8 cellular contexts compared by ENCODE assay signal in the genomic region with DNA sequence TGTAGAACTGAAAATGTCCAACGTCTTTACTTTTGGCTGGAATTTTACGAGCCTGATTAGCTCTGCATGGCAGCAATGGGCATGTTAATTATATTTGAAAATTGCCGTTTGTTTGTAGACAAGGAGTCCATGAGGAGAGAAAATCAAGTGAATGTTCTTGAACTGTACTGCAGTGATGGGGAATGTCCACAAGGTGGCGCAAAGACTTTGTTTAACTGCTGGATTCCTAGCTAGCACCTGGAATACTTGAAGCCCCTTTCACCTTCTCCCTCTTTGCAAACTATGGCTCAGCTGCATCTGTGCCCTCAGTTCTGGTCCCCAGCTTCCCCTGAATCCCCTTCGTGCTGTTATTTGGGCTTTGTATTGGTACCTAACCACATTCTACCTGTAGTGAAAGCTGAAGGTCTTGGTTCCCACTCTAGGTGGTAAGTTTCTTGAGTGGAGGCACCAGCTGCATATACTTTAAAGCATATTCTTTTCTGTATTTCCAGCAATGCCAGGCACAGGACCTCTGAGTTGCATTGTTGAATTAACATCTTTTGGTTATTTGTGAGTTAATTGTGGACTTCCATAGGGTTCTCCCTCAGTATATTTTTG. TPM values are rescaled to one million over a fixed set of nuclear protein-coding genes. Genes with fewer than 3 reads are reported as not detected.
DNase-seq lines count a peak whose midpoint lies in the region; ATAC-seq, FAIRE-seq and TF ChIP-seq lines count a peak whose summit lies in the region.

No MANE protein-coding gene starts in this region.

- no peak overlapping the region for H3K27ac Mint-ChIP-seq in activated T-helper 1 cell treated with anti-CD3 and anti-CD28 coated beads, Interleukin-12 subunit alpha, Interleukin-12 subunit beta, Interleukin-2, Interleukin-4 antibody, amounts not matched to agents 30 ng/mL and 10 ng/mL and 1 ng/mL, durations not matched to agents 14 hours and 24 hours and 36 hours
- H3K27ac Mint-ChIP-seq in type B pancreatic cell = no peak overlapping the region

- no peak for FAIRE-seq in RCC 7860 (lab: Jason Lieb, UNC)

- ATAC-seq in GM18498 (IDR thresholded peaks at IDR 0.05; ENCODE audit: unreplicated experiment) = no peak

- intact Hi-C loops in activated T-helper 1 cell treated with anti-CD3 and anti-CD28 coated beads, Interleukin-12 subunit alpha, Interleukin-12 subunit beta, Interleukin-2, Interleukin-4 antibody, amounts not matched to agents 30 ng/mL and 10 ng/mL and 1 ng/mL, durations not matched to agents 14 hours and 24 hours and 36 hours (cut with micrococcal nuclease) = loop anchor here (1.0 kb wide), 6 partner anchors 25 to 479 kb away; a partner anchor contains a TSS

- no peaks in the 10 kb centered on the region for H3K27me3 Mint-ChIP-seq in activated T-helper 1 cell treated with anti-CD3 and anti-CD28 coated beads, Interleukin-12 subunit alpha, Interleukin-12 subunit beta, Interleukin-2, Interleukin-4 antibody, amounts not matched to agents 30 ng/mL and 10 ng/mL and 1 ng/mL, durations not matched to agents 14 hours and 24 hours and 36 hours (ENCODE audit: insufficient read depth)
- no peaks in the 10 kb centered on the region for H3K27me3 Mint-ChIP-seq in type B pancreatic cell

- DNase-seq in GM13976 (ENCODE audit: low spot score) = peak; percentile 73
- DNase-seq in Kasumi-1 (lab: John Stamatoyannopoulos, UW) = peak; percentile 61 to 75
- peak; percentile 24 for DNase-seq in RCC 7860 (ENCODE audit: low spot score)
- DNase-seq in activated T-helper 1 cell treated with anti-CD3 and anti-CD28 coated beads, Interleukin-12 subunit alpha, Interleukin-12 subunit beta, Interleukin-2, Interleukin-4 antibody, amounts not matched to agents 30 ng/mL and 10 ng/mL and 1 ng/mL, durations not matched to agents 14 hours and 24 hours and 36 hours (ENCODE audit: low spot score) = peak; percentile 37
- DNase-seq in fibroblast of villous mesenchyme (ENCODE audit: low read depth) = peak; percentile 74
- peak in 40 of 56 donors; percentile 3 to 80 (median 31) for DNase-seq in nucleus accumbens (lab: John Stamatoyannopoulos, UW)
- DNase-seq in type B pancreatic cell (ENCODE audit: extremely low spot score, unreplicated experiment) = no peak

- peak; percentile 89 for TF ChIP-seq CTCF in GM13976 (IDR thresholded peaks at IDR 0.05; ENCODE audit: borderline replicate concordance, control extremely low read depth, extremely low read depth, insufficient read depth, missing control alignments)
- TF ChIP-seq CTCF in fibroblast of villous mesenchyme (IDR thresholded peaks at IDR 0.05; ENCODE audit: insufficient read depth, low read depth, low read length) = peak; percentile 90
- TF ChIP-seq CTCF in type B pancreatic cell (conservative IDR thresholded peaks at IDR 0.05) = peak; percentile 94

- H3K4me1 Mint-ChIP-seq in activated T-helper 1 cell treated with anti-CD3 and anti-CD28 coated beads, Interleukin-12 subunit alpha, Interleukin-12 subunit beta, Interleukin-2, Interleukin-4 antibody, amounts not matched to agents 30 ng/mL and 10 ng/mL and 1 ng/mL, durations not matched to agents 14 hours and 24 hours and 36 hours (ENCODE audit: low read depth) = peaks cover 33% of the 10 kb centered on the region
- H3K4me1 Mint-ChIP-seq in type B pancreatic cell (ENCODE audit: unreplicated experiment) = peaks cover 6% of the 10 kb centered on the region

- H3K4me3 Mint-ChIP-seq in activated T-helper 1 cell treated with anti-CD3 and anti-CD28 coated beads, Interleukin-12 subunit alpha, Interleukin-12 subunit beta, Interleukin-2, Interleukin-4 antibody, amounts not matched to agents 30 ng/mL and 10 ng/mL and 1 ng/mL, durations not matched to agents 14 hours and 24 hours and 36 hours = no peak overlapping the region
- H3K4me3 Mint-ChIP-seq in type B pancreatic cell = no peak overlapping the region

- in situ Hi-C loops in GM13976 (cut with MboI; ENCODE audit: low sequenced_read_pairs, unreplicated experiment) = no loop called here

- H3K4me3 ChIP-seq in fibroblast of villous mesenchyme (ENCODE audit: low read depth, low read length) = no peak overlapping the region

- no peaks in the 10 kb centered on the region for H3K9me3 Mint-ChIP-seq in activated T-helper 1 cell treated with anti-CD3 and anti-CD28 coated beads, Interleukin-12 subunit alpha, Interleukin-12 subunit beta, Interleukin-2, Interleukin-4 antibody, amounts not matched to agents 30 ng/mL and 10 ng/mL and 1 ng/mL, durations not matched to agents 14 hours and 24 hours and 36 hours
- H3K9me3 Mint-ChIP-seq in type B pancreatic cell = no peaks in the 10 kb centered on the region

- H3K36me3 Mint-ChIP-seq in activated T-helper 1 cell treated with anti-CD3 and anti-CD28 coated beads, Interleukin-12 subunit alpha, Interleukin-12 subunit beta, Interleukin-2, Interleukin-4 antibody, amounts not matched to agents 30 ng/mL and 10 ng/mL and 1 ng/mL, durations not matched to agents 14 hours and 24 hours and 36 hours (ENCODE audit: low read depth) = peaks cover 22% of the 10 kb centered on the region
- peaks cover under 1% of the 10 kb centered on the region for H3K36me3 Mint-ChIP-seq in type B pancreatic cell

RNA-seq across cellular contexts. Expression of a gene that starts 25.3 kb away (rescaled TPM):
- total RNA-seq in activated T-helper 1 cell treated with anti-CD3 and anti-CD28 coated beads, Interleukin-12 subunit alpha, Interleukin-12 subunit beta, Interleukin-2, Interleukin-4 antibody, amounts not matched to agents 30 ng/mL and 10 ng/mL and 1 ng/mL, durations not matched to agents 14 hours and 24 hours and 36 hours = 20.0 and 21.6 TPM in 2 replicates
- total RNA-seq in fibroblast of villous mesenchyme = 12.9 and 15.1 TPM in 2 replicates
- total RNA-seq in type B pancreatic cell (ENCODE audit: low replicate concordance) = 6.7 and 16.8 TPM in 2 replicates
